Comparison of ENCODE assay signal across 21 cellular contexts in the genomic region with DNA sequence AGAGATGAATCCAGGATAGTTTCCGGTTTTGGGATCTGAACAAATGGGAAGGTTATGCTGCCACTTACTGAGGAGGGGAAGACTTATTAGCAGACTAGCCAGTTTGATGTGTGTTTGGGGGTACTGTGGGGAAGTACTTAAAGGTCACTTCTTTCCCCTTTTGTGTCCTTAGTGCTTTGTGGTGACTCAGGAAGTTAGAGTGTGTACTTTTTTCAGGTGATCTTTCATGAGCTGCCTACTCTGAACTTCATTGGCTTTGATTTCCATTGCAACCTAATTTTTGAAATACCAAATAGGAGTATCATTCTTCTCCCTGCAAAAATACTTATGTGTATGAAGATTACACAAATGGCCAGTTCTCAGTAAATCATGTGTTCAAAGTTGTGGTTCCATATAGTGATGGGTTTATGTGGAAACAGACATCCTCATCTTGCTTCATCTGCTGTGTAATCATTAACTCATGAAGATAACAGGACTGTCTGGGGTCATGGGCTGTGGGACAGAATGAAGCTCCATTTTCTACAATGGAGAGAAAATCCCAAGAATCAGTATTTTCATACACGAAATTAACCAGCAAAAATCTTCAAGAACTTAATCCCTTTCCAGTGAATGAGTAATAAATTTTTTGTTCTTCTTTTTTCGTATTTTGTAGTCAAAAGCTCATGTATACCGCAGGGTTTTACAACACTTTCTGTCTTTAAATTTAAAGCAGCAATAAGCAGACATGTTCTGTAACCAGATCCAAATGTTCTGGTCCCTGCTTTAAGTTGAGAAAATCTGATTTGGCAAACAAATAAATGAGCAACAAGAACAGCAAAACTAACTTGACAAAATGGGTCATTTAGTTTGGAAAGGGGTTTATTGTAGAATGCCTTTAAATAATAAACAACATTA.
DNase-seq lines count a peak whose midpoint lies in the region; ATAC-seq, FAIRE-seq and TF ChIP-seq lines count a peak whose summit lies in the region.
"Had no signal": no experiment of that assay in that cellular context is flagged by ENCODE, and none has a peak within 500 bp of the region (broad histone marks: within the 10 kb centered on the region; RNA-seq: fewer than 3 reads in every experiment).

No MANE protein-coding gene starts in this region.

- H3K4me1 Mint-ChIP-seq in activated CD4-positive, alpha-beta T cell treated with anti-CD3 and anti-CD28 coated beads, Interleukin-2, amount 10 ng/mL, durations not matched to agents 7 days and 5 days: no peaks in the 10 kb centered on the region

- no peaks in the 10 kb centered on the region for H3K9me3 Mint-ChIP-seq in activated CD4-positive, alpha-beta T cell treated with anti-CD3 and anti-CD28 coated beads, Interleukin-2, amount 10 ng/mL, durations not matched to agents 7 days and 5 days

- ATAC-seq in esophagus mucosa: no peak
- ATAC-seq: K562, PC-3 had no signal

- FAIRE-seq in RCC 7860 (lab: Jason Lieb, UNC): peak; percentile 77
- no peak for FAIRE-seq in small intestine (lab: Jason Lieb, UNC)
- FAIRE-seq: A204.1, GM19239, HTR-8/SVneo, K562 had no signal

- in situ Hi-C loops in Caki2 (cut with HindIII; ENCODE audit: low pct_unique_long_range_greater_than_20kb, low sequenced_read_pairs): no loop called here

- H3K4me1 ChIP-seq in small intestine (ENCODE audit: control insufficient read depth in 2 of 2, insufficient read depth in 1 of 2, low read depth in 1 of 2, low read length in 1 of 2): no peaks in the 10 kb centered on the region

- no peak for TF ChIP-seq CTCF in kidney epithelial cell (IDR thresholded peaks at IDR 0.05; ENCODE audit: insufficient read depth, low read length, poor library complexity, severe bottlenecking)

- no peak overlapping the region for H3K27ac Mint-ChIP-seq in activated CD4-positive, alpha-beta T cell treated with anti-CD3 and anti-CD28 coated beads, Interleukin-2, amount 10 ng/mL, durations not matched to agents 7 days and 5 days
- H3K27ac Mint-ChIP-seq: HFFc6 had no signal

- no peak overlapping the region for H3K27ac ChIP-seq in small intestine (ENCODE audit: low read depth in 1 of 2, low read length in 1 of 2)
- H3K27ac ChIP-seq: HL-60 had no signal

- no peak overlapping the region for H3K4me3 ChIP-seq in kidney epithelial cell (ENCODE audit: low read depth, low read length)
- H3K4me3 ChIP-seq in small intestine (ENCODE audit: low read depth in 1 of 2, low read length in 2 of 2): no peak overlapping the region
- H3K4me3 ChIP-seq: K562 had no signal

- no peak overlapping the region for H3K4me3 Mint-ChIP-seq in activated CD4-positive, alpha-beta T cell treated with anti-CD3 and anti-CD28 coated beads, Interleukin-2, amount 10 ng/mL, durations not matched to agents 7 days and 5 days
- H3K4me3 Mint-ChIP-seq: HFFc6 had no signal

- DNase-seq in Caki2 (ENCODE audit: low read depth) (peak; percentile 28), RCC 7860 (ENCODE audit: low spot score) (peak; percentile 27), kidney epithelial cell (ENCODE audit: low read depth) (peak; percentile 9), renal cortical epithelial cell (ENCODE audit: low read depth) (peak; percentile 71), small intestine (no peak)
- no peak for DNase-seq in activated CD4-positive, alpha-beta T cell treated with anti-CD3 and anti-CD28 coated beads, Interleukin-2, amount 10 ng/mL, durations not matched to agents 7 days and 5 days
- DNase-seq: C1 segment of cervical spinal cord, EL, HFFc6, NCI-H1048, NCI-H1436 treated with DMSO at 0.1 percent for 48 hours, NCI-H2081, NCI-H510A, NCI-H774, PC-3 had no signal

- POLR2A ChIA-PET in activated CD4-positive, alpha-beta T cell treated with anti-CD3 and anti-CD28 coated beads, Interleukin-2, amount 10 ng/mL, durations not matched to agents 7 days and 5 days (lab: Charles Lee): no interaction called here

- H3K36me3 Mint-ChIP-seq in activated CD4-positive, alpha-beta T cell treated with anti-CD3 and anti-CD28 coated beads, Interleukin-2, amount 10 ng/mL, durations not matched to agents 7 days and 5 days (ENCODE audit: low read depth): no peaks in the 10 kb centered on the region

- no peaks in the 10 kb centered on the region for H3K36me3 ChIP-seq in kidney epithelial cell (ENCODE audit: control insufficient read depth, insufficient read depth, low read length)
- H3K36me3 ChIP-seq in small intestine (ENCODE audit: control insufficient read depth in 2 of 2, insufficient read depth in 2 of 2, low read length in 2 of 2): no peaks in the 10 kb centered on the region

- H3K27me3 ChIP-seq in kidney epithelial cell (ENCODE audit: control insufficient read depth, insufficient read depth, low read length) (no peaks in the 10 kb centered on the region), small intestine (ENCODE audit: control insufficient read depth in 2 of 2, insufficient read depth in 2 of 2, low read length in 2 of 2) (no peaks in the 10 kb centered on the region)

- CTCF ChIA-PET in activated CD4-positive, alpha-beta T cell treated with anti-CD3 and anti-CD28 coated beads, Interleukin-2, amount 10 ng/mL, durations not matched to agents 7 days and 5 days (lab: Charles Lee): no interaction called here

- no peaks in the 10 kb centered on the region for H3K9me3 ChIP-seq in small intestine (ENCODE audit: control insufficient read depth, low read depth)

- 73 to 82% (median 82%) methylated on average over 4 of the region's 4 CpGs for WGBS in small intestine, 3 donors

- H3K27me3 Mint-ChIP-seq in activated CD4-positive, alpha-beta T cell treated with anti-CD3 and anti-CD28 coated beads, Interleukin-2, amount 10 ng/mL, durations not matched to agents 7 days and 5 days: no peaks in the 10 kb centered on the region

Comparison
In these comparisons a context has a peak if more than half of its experiments do, and no peak if none do; other contexts are left out.
1. DNase-seq: peak in Caki2 (single experiment), RCC 7860 (single experiment), kidney epithelial cell (single experiment) and renal cortical epithelial cell (single experiment); none in activated CD4-positive, alpha-beta T cell treated with anti-CD3 and anti-CD28 coated beads, Interleukin-2, amount 10 ng/mL, durations not matched to agents 7 days and 5 days (single experiment) and small intestine (single experiment).